In the genomic region with DNA sequence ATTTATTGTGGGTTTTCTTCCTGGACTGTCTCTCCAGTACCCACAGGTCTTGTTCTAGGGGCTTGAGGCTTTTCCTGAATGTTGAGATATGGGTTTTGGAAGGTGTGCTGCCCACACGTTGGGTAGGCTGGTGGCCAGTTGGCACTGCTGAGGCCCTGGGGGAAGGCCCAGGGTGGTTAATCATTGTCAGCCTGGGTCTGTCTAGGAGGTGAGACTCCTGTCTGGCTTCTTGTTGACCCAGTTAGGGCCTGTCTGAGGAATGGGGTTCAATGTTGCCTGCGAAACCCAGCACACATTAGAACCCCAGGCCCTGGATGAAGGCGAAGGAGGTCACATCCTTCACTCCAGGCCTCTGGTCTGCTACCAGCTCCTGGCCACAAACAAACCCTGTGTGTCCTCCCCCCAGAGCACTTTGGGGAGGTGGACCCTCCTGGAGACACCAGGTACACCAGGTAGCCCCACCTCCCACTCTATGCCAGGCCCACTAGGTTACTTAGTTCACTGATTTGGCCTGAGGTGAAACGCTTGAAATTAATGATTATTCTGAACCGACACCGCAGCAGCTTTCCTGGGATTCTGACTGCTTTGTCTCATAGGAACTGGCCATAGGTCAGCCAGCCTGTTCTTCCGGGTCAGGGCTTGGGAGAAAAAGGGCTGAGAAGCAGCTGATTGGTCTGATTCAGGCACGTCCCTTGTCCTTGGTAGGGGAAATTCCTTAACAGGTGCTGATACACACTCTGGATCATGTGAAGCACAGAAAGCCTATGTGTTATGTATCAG, we compare ENCODE assay signal across 1 cellular context.
TF ChIP-seq lines count a peak whose summit lies in the region.

No MANE protein-coding gene starts in this region.

TF ChIP-seq in HepG2, 621 proteins besides CTCF, POLR2A, EP300 and RAD21 (continued from another document and continues in another):
- TF ChIP-seq, protein P1, sequence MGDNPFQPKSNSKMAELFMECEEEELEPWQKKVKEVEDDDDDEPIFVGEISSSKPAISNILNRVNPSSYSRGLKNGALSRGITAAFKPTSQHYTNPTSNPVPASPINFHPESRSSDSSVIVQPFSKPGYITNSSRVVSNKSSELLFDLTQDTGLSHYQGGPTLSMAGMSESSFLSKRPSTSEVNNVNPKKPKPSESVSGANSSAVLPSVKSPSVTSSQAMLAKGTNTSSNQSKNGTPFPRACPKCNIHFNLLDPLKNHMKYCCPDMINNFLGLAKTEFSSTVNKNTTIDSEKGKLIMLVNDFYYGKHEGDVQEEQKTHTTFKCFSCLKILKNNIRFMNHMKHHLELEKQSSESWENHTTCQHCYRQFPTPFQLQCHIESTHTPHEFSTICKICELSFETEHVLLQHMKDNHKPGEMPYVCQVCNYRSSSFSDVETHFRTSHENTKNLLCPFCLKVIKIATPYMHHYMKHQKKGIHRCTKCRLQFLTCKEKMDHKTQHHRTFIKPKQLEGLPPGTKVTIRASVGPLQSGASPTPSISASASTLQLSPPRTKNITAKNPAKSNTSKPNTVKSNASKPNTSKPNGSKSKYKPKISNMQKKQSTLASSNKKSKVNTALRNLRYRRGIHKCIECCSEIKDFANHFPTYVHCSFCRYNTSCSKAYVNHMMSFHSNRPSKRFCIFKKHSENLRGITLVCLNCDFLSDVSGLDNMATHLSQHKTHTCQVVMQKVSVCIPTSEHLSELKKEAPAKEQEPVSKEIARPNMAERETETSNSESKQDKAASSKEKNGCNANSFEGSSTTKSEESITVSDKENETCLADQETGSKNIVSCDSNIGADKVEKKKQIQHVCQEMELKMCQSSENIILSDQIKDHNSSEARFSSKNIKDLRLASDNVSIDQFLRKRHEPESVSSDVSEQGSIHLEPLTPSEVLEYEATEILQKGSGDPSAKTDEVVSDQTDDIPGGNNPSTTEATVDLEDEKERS (CRISPR knock-in tag; IDR thresholded peaks at IDR 0.05): 0 out of 2 replicates have a peak, but pooled peaks have one; percentile 7
- TF ChIP-seq ZNF577 (CRISPR knock-in tag; IDR thresholded peaks at IDR 0.05; ENCODE audit: borderline replicate concordance, low read depth) (no peak), SOX5 (CRISPR knock-in tag; IDR thresholded peaks at IDR 0.05; ENCODE audit: borderline replicate concordance) (0 out of 2 replicates have a peak, but pooled peaks have one; percentile 22), NFYB (CRISPR knock-in tag; IDR thresholded peaks at IDR 0.05) (0 out of 2 replicates have a peak, but pooled peaks have one; percentile 15), GABPA (IDR thresholded peaks at IDR 0.05; ENCODE audit: low read depth, low read length) (peak; percentile 49), GABPA (CRISPR knock-in tag; IDR thresholded peaks at IDR 0.05; ENCODE audit: low read depth) (peak; percentile 76), GATAD2A (CRISPR knock-in tag; IDR thresholded peaks at IDR 0.05) (peak; percentile 34; the same call in 1 of the 2 replicates), ZNF563 (CRISPR knock-in tag; IDR thresholded peaks at IDR 0.05) (0 out of 2 replicates have a peak, but pooled peaks have one; percentile 24), HNRNPL (IDR thresholded peaks at IDR 0.05; ENCODE audit: low read depth, low read length) (0 out of 2 replicates have a peak, but pooled peaks have one; percentile 45), RARA (CRISPR knock-in tag; IDR thresholded peaks at IDR 0.05) (peak; percentile 38; the same call in 1 of the 2 replicates), NR2F1 (CRISPR knock-in tag; IDR thresholded peaks at IDR 0.05) (peak in 1 of 2 experiments; percentile 17; a peak in 1 of 4 replicates), ZBTB7A (CRISPR knock-in tag; IDR thresholded peaks at IDR 0.05) (0 out of 2 replicates have a peak, but pooled peaks have one; percentile 44), ZNF790 (CRISPR knock-in tag; IDR thresholded peaks at IDR 0.05; ENCODE audit: borderline replicate concordance) (0 out of 2 replicates have a peak, but pooled peaks have one; percentile 27), KAT8 (CRISPR knock-in tag; IDR thresholded peaks at IDR 0.05) (no peak), SRY (CRISPR knock-in tag; IDR thresholded peaks at IDR 0.05) (0 out of 2 replicates have a peak, but pooled peaks have one; percentile 7), NR2C2 (CRISPR knock-in tag; IDR thresholded peaks at IDR 0.05; ENCODE audit: borderline replicate concordance) (peak; percentile 91), SOX6 (IDR thresholded peaks at IDR 0.05) (no peak), SOX6 (CRISPR knock-in tag; IDR thresholded peaks at IDR 0.05) (peak; percentile 39; the same call in 1 of the 2 replicates), ERF (CRISPR knock-in tag; IDR thresholded peaks at IDR 0.05) (0 out of 2 replicates have a peak, but pooled peaks have one; percentile 25), KAT7 (CRISPR knock-in tag; IDR thresholded peaks at IDR 0.05; ENCODE audit: borderline replicate concordance) (no peak), ZNF317 (CRISPR knock-in tag; IDR thresholded peaks at IDR 0.05) (no peak), ZNF17 (CRISPR knock-in tag; IDR thresholded peaks at IDR 0.05) (0 out of 2 replicates have a peak, but pooled peaks have one; percentile 35), MAFG (CRISPR knock-in tag; IDR thresholded peaks at IDR 0.05) (no peak), RXRA (CRISPR knock-in tag; IDR thresholded peaks at IDR 0.05) (0 out of 2 replicates have a peak, but pooled peaks have one; percentile 18)
- TF ChIP-seq, protein P2, sequence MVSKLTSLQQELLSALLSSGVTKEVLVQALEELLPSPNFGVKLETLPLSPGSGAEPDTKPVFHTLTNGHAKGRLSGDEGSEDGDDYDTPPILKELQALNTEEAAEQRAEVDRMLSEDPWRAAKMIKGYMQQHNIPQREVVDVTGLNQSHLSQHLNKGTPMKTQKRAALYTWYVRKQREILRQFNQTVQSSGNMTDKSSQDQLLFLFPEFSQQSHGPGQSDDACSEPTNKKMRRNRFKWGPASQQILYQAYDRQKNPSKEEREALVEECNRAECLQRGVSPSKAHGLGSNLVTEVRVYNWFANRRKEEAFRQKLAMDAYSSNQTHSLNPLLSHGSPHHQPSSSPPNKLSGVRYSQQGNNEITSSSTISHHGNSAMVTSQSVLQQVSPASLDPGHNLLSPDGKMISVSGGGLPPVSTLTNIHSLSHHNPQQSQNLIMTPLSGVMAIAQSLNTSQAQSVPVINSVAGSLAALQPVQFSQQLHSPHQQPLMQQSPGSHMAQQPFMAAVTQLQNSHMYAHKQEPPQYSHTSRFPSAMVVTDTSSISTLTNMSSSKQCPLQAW (CRISPR knock-in tag; IDR thresholded peaks at IDR 0.05): peak; percentile 75; the same call in 1 of the 2 replicates
- TF ChIP-seq, protein P3, sequence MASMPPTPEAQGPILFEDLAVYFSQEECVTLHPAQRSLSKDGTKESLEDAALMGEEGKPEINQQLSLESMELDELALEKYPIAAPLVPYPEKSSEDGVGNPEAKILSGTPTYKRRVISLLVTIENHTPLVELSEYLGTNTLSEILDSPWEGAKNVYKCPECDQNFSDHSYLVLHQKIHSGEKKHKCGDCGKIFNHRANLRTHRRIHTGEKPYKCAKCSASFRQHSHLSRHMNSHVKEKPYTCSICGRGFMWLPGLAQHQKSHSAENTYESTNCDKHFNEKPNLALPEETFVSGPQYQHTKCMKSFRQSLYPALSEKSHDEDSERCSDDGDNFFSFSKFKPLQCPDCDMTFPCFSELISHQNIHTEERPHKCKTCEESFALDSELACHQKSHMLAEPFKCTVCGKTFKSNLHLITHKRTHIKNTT (CRISPR knock-in tag; IDR thresholded peaks at IDR 0.05): no peak
- TF ChIP-seq, protein P4, sequence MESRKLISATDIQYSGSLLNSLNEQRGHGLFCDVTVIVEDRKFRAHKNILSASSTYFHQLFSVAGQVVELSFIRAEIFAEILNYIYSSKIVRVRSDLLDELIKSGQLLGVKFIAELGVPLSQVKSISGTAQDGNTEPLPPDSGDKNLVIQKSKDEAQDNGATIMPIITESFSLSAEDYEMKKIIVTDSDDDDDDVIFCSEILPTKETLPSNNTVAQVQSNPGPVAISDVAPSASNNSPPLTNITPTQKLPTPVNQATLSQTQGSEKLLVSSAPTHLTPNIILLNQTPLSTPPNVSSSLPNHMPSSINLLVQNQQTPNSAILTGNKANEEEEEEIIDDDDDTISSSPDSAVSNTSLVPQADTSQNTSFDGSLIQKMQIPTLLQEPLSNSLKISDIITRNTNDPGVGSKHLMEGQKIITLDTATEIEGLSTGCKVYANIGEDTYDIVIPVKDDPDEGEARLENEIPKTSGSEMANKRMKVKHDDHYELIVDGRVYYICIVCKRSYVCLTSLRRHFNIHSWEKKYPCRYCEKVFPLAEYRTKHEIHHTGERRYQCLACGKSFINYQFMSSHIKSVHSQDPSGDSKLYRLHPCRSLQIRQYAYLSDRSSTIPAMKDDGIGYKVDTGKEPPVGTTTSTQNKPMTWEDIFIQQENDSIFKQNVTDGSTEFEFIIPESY (CRISPR knock-in tag; IDR thresholded peaks at IDR 0.05): 0 out of 2 replicates have a peak, but pooled peaks have one; percentile 5
- TF ChIP-seq, protein P5, sequence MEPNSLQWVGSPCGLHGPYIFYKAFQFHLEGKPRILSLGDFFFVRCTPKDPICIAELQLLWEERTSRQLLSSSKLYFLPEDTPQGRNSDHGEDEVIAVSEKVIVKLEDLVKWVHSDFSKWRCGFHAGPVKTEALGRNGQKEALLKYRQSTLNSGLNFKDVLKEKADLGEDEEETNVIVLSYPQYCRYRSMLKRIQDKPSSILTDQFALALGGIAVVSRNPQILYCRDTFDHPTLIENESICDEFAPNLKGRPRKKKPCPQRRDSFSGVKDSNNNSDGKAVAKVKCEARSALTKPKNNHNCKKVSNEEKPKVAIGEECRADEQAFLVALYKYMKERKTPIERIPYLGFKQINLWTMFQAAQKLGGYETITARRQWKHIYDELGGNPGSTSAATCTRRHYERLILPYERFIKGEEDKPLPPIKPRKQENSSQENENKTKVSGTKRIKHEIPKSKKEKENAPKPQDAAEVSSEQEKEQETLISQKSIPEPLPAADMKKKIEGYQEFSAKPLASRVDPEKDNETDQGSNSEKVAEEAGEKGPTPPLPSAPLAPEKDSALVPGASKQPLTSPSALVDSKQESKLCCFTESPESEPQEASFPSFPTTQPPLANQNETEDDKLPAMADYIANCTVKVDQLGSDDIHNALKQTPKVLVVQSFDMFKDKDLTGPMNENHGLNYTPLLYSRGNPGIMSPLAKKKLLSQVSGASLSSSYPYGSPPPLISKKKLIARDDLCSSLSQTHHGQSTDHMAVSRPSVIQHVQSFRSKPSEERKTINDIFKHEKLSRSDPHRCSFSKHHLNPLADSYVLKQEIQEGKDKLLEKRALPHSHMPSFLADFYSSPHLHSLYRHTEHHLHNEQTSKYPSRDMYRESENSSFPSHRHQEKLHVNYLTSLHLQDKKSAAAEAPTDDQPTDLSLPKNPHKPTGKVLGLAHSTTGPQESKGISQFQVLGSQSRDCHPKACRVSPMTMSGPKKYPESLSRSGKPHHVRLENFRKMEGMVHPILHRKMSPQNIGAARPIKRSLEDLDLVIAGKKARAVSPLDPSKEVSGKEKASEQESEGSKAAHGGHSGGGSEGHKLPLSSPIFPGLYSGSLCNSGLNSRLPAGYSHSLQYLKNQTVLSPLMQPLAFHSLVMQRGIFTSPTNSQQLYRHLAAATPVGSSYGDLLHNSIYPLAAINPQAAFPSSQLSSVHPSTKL (CRISPR knock-in tag; IDR thresholded peaks at IDR 0.05): peak; percentile 17; the same call in 1 of the 2 replicates
- TF ChIP-seq, protein P6, sequence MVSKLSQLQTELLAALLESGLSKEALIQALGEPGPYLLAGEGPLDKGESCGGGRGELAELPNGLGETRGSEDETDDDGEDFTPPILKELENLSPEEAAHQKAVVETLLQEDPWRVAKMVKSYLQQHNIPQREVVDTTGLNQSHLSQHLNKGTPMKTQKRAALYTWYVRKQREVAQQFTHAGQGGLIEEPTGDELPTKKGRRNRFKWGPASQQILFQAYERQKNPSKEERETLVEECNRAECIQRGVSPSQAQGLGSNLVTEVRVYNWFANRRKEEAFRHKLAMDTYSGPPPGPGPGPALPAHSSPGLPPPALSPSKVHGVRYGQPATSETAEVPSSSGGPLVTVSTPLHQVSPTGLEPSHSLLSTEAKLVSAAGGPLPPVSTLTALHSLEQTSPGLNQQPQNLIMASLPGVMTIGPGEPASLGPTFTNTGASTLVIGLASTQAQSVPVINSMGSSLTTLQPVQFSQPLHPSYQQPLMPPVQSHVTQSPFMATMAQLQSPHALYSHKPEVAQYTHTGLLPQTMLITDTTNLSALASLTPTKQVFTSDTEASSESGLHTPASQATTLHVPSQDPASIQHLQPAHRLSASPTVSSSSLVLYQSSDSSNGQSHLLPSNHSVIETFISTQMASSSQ (IDR thresholded peaks at IDR 0.05; ENCODE audit: low read depth): peak; percentile 75; the same call in 1 of the 2 replicates
- TF ChIP-seq, protein P6 (CRISPR knock-in tag; IDR thresholded peaks at IDR 0.05; ENCODE audit: borderline replicate concordance): 0 out of 2 replicates have a peak, but pooled peaks have one; percentile 51
- TF ChIP-seq, protein P7, sequence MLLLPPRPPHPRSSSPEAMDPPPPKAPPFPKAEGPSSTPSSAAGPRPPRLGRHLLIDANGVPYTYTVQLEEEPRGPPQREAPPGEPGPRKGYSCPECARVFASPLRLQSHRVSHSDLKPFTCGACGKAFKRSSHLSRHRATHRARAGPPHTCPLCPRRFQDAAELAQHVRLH (CRISPR knock-in tag; IDR thresholded peaks at IDR 0.05; ENCODE audit: borderline replicate concordance, low read depth): 0 out of 2 replicates have a peak, but pooled peaks have one; percentile 46
